6 cellular contexts compared by ENCODE assay signal in the genomic region with DNA sequence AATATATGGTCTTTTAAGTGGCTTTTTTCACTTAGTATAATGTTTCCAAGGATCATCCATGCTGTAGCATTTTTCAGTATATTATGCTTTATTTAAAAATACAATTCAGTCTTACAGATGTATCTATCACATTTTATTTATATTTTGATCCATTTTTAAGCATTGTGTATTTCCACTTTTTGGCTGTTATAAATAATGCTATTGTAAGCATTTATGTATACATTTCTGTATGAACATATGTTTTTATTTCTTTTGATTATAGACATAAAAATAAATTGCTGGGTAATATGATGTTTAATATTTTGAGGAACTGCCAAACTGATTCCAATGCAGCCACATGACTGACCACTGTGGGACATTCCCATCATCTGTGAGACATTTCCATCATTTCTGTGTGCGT.
"Had no signal": no experiment of that assay in that cellular context is flagged by ENCODE, and none has a peak within 500 bp of the region (broad histone marks: within the 10 kb centered on the region; RNA-seq: fewer than 3 reads in every experiment).

No MANE protein-coding gene starts in this region.

- ATAC-seq: HepG2 had no signal

- FAIRE-seq: HepG2, HTR-8/SVneo had no signal

- H3K4me2 ChIP-seq: KMS-11 had no signal

- H3K9ac ChIP-seq: KMS-11 had no signal

- H3K27ac ChIP-seq: HL-60, KMS-11 had no signal

- DNase-seq: KBM-7, KG1 had no signal
